In genomic region chr5:52660621-52661020, GRCh38 we compare ENCODE assay signal across 31 cellular contexts.
"Had no signal": no experiment of that assay in that cellular context is flagged by ENCODE, and none has a peak within 500 bp of the region (broad histone marks: within the 10 kb centered on the region; RNA-seq: fewer than 3 reads in every experiment).

No MANE protein-coding gene starts in this region.

- DNase-seq: activated effector memory CD4-positive, alpha-beta T cell treated with anti-CD3 and anti-CD28 coated beads, Interleukin-2, amount 50 U/mL, for 16 hours; activated effector memory CD4-positive, alpha-beta T cell treated with Interleukin-2 at 50 U/mL for 16 hours; activated gamma-delta T cell; activated gamma-delta T cell treated with Interleukin-2 at 50 U/mL for 16 hours; activated naive CD4-positive, alpha-beta T cell; activated naive CD4-positive, alpha-beta T cell treated with anti-CD3 and anti-CD28 coated beads for 36 hours; activated naive CD4-positive, alpha-beta T cell treated with anti-CD3 and anti-CD28 coated beads, Interleukin-2, amount 10 ng/mL, durations not matched to agents 7 days and 5 days; activated naive CD4-positive, alpha-beta T cell treated with anti-CD3 and anti-CD28 coated beads, Interleukin-2, amount 50 U/mL, for 16 hours; activated naive CD4-positive, alpha-beta T cell treated with Interleukin-2 at 50 U/mL for 16 hours; activated naive CD8-positive, alpha-beta T cell treated with anti-CD3 and anti-CD28 coated beads for 36 hours; activated naive CD8-positive, alpha-beta T cell treated with anti-CD3 and anti-CD28 coated beads, Interleukin-2, amount 10 ng/mL, durations not matched to agents 7 days and 5 days; activated naive CD8-positive, alpha-beta T cell treated with anti-CD3 and anti-CD28 coated beads, Interleukin-2, amount 50 U/mL, for 24 hours; activated T-cell treated with anti-CD3 and anti-CD28 coated beads, Interleukin-2, amount 50 U/mL, for 24 hours; activated T-cell treated with anti-CD3 and anti-CD28 coated beads, Interleukin-2, amount 50 U/mL, for 4 hours; activated T-cell treated with anti-CD3 and anti-CD28 coated beads, Interleukin-2, amount 50 U/mL, for 48 hours; activated T-cell treated with anti-CD3 and anti-CD28 coated beads, Interleukin-2, amount 50 U/mL, for 72 hours; adrenal gland; amniotic stem cell; amygdala; anterior cingulate cortex; aorta; body of pancreas; brain microvascular endothelial cell; caudate nucleus; central memory CD4-positive, alpha-beta T cell; cerebellar nuclear complex had no signal

- ATAC-seq: activated naive CD4-positive, alpha-beta T cell treated with anti-CD3 and anti-CD28 coated beads, Interleukin-2, amount 50 U/mL, for 72 hours; activated naive CD8-positive, alpha-beta T cell treated with anti-CD3 and anti-CD28 coated beads, Interleukin-2, amount 50 U/mL, for 24 hours; activated T-cell treated with anti-CD3 and anti-CD28 coated beads, Interleukin-2, amount 50 U/mL, for 4 hours; activated T-cell treated with anti-CD3 and anti-CD28 coated beads, Interleukin-2, amount 50 U/mL, for 72 hours; activated T-helper 17 cell treated with anti-CD3 and anti-CD28 coated beads, Interleukin-2, amount 50 U/mL, for 72 hours; body of pancreas had no signal

- H3K36me3 ChIP-seq: adrenal gland, ascending aorta, brain microvascular endothelial cell, breast epithelium, cardiac muscle cell had no signal

- H3K9me3 ChIP-seq: adrenal gland, ascending aorta, body of pancreas, breast epithelium had no signal

- H3K27me3 ChIP-seq: adrenal gland, ascending aorta, body of pancreas, brain microvascular endothelial cell, breast epithelium, cardiac muscle cell had no signal

- H3K4me3 ChIP-seq: adrenal gland, ascending aorta, body of pancreas, breast epithelium, cardiac muscle cell had no signal

- H3K4me1 ChIP-seq: ascending aorta, breast epithelium had no signal

- H3K27ac ChIP-seq: adrenal gland, ascending aorta, body of pancreas, brain microvascular endothelial cell, breast epithelium, cardiac muscle cell had no signal
